1 cellular context compared by ENCODE assay signal in the genomic region with DNA sequence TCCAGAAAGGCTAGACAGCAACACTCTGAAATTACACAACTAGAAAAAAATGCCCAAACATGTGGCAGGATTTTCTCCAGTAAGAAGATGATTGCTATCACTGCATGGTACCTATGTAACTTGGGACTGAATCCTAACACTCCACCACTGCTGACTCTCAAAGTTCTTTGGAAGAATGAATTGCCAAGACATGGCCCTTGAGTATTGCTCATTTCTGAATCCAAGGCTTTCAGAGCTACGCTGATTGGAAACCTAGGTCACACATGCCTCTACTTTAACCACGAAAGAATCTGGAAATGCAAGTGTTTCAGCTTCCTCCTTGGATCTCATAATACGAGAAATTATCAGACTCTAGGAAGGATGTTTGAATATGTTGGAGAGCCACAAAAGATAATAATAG.
TF ChIP-seq lines count a peak whose summit lies in the region.

No MANE protein-coding gene starts in this region.

TF ChIP-seq in IMR-90, 13 proteins besides CTCF, POLR2A, EP300 and RAD21 (continued from another document):
- TF ChIP-seq, protein P1, sequence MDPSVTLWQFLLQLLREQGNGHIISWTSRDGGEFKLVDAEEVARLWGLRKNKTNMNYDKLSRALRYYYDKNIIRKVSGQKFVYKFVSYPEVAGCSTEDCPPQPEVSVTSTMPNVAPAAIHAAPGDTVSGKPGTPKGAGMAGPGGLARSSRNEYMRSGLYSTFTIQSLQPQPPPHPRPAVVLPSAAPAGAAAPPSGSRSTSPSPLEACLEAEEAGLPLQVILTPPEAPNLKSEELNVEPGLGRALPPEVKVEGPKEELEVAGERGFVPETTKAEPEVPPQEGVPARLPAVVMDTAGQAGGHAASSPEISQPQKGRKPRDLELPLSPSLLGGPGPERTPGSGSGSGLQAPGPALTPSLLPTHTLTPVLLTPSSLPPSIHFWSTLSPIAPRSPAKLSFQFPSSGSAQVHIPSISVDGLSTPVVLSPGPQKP (IDR thresholded peaks at IDR 0.05; ENCODE audit: borderline replicate concordance, low read depth, low read length) = no peak
- TF ChIP-seq MXI1 (IDR thresholded peaks at IDR 0.05; ENCODE audit: borderline replicate concordance, low read depth, low read length) (no peak), MAZ (IDR thresholded peaks at IDR 0.05; ENCODE audit: borderline replicate concordance, low read depth, low read length) (no peak), CHD1 (IDR thresholded peaks at IDR 0.05; ENCODE audit: low read depth, low read length) (no peak), RCOR1 (IDR thresholded peaks at IDR 0.05; ENCODE audit: insufficient replicate concordance, low read length) (no peak), CEBPB (IDR thresholded peaks at IDR 0.05; ENCODE audit: low read depth, low read length) (no peak), NFE2L2 (IDR thresholded peaks at IDR 0.05; ENCODE audit: low read depth, low read length) (no peak)
- TF ChIP-seq, protein P2, sequence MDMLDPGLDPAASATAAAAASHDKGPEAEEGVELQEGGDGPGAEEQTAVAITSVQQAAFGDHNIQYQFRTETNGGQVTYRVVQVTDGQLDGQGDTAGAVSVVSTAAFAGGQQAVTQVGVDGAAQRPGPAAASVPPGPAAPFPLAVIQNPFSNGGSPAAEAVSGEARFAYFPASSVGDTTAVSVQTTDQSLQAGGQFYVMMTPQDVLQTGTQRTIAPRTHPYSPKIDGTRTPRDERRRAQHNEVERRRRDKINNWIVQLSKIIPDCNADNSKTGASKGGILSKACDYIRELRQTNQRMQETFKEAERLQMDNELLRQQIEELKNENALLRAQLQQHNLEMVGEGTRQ (IDR thresholded peaks at IDR 0.05; ENCODE audit: low read depth, low read length) = no peak
